In genomic region chr14:99603965-99604765, GRCh38 we compare ENCODE assay signal across 1 cellular context.
TF ChIP-seq lines count a peak whose summit lies in the region.

Gene CCDC85C (minus strand): TSS chr14:99604207. CDS start chr14:99603959, 248 bp downstream.

TF ChIP-seq in HepG2, 621 proteins besides CTCF, POLR2A, EP300 and RAD21 (continued from another document and continues in another):
- TF ChIP-seq ZNF776 (CRISPR knock-in tag; IDR thresholded peaks at IDR 0.05) (no peak), JUN (CRISPR knock-in tag; IDR thresholded peaks at IDR 0.05) (no peak), PPARG (CRISPR knock-in tag; conservative IDR thresholded peaks at IDR 0.05) (no peak), YEATS4 (CRISPR knock-in tag; IDR thresholded peaks at IDR 0.05; ENCODE audit: borderline replicate concordance) (no peak), ZNF557 (CRISPR knock-in tag; IDR thresholded peaks at IDR 0.05) (no peak), NKX3-1 (CRISPR knock-in tag; IDR thresholded peaks at IDR 0.05) (no peak), GATAD2A (CRISPR knock-in tag; IDR thresholded peaks at IDR 0.05) (no peak), ATF1 (CRISPR knock-in tag; IDR thresholded peaks at IDR 0.05) (no peak), GFI1 (CRISPR knock-in tag; IDR thresholded peaks at IDR 0.05; ENCODE audit: borderline replicate concordance) (no peak), GABPB1 (CRISPR knock-in tag; IDR thresholded peaks at IDR 0.05) (peak; percentile 51; the same call in 1 of the 2 replicates), ZSCAN12 (CRISPR knock-in tag; IDR thresholded peaks at IDR 0.05) (no peak), ZNF335 (CRISPR knock-in tag; IDR thresholded peaks at IDR 0.05) (no peak), GTF3A (CRISPR knock-in tag; conservative IDR thresholded peaks at IDR 0.05) (no peak), HNRNPLL (IDR thresholded peaks at IDR 0.05; ENCODE audit: low read depth, low read length, poor library complexity, severe bottlenecking) (peak; percentile 51), ADNP (CRISPR knock-in tag; IDR thresholded peaks at IDR 0.05) (no peak), ELF4 (CRISPR knock-in tag; IDR thresholded peaks at IDR 0.05; ENCODE audit: borderline replicate concordance) (no peak), ZXDC (CRISPR knock-in tag; IDR thresholded peaks at IDR 0.05) (peak; percentile 99), SMAD3 (CRISPR knock-in tag; IDR thresholded peaks at IDR 0.05) (no peak), ZSCAN30 (CRISPR knock-in tag; IDR thresholded peaks at IDR 0.05) (no peak), ZNF160 (CRISPR knock-in tag; IDR thresholded peaks at IDR 0.05) (no peak), NR3C1 (CRISPR knock-in tag; IDR thresholded peaks at IDR 0.05) (no peak), SPEN (CRISPR knock-in tag; IDR thresholded peaks at IDR 0.05; ENCODE audit: low read depth) (peak; percentile 41; the same call in 1 of the 2 replicates), ZFP41 (CRISPR knock-in tag; IDR thresholded peaks at IDR 0.05; ENCODE audit: borderline replicate concordance) (no peak), ZNF569 (CRISPR knock-in tag; IDR thresholded peaks at IDR 0.05; ENCODE audit: borderline replicate concordance) (no peak), HMGA1 (CRISPR knock-in tag; conservative IDR thresholded peaks at IDR 0.05) (no peak), CREBL2 (CRISPR knock-in tag; IDR thresholded peaks at IDR 0.05; ENCODE audit: borderline replicate concordance) (no peak), POGK (CRISPR knock-in tag; conservative IDR thresholded peaks at IDR 0.05) (no peak), ZNF343 (CRISPR knock-in tag; IDR thresholded peaks at IDR 0.05) (no peak), SP5 (CRISPR knock-in tag; IDR thresholded peaks at IDR 0.05; ENCODE audit: borderline replicate concordance, low read depth) (peak; percentile 42; the same call in 1 of the 2 replicates), EHMT2 (IDR thresholded peaks at IDR 0.05; ENCODE audit: borderline replicate concordance, low read depth, low read length) (no peak), KAT2B (IDR thresholded peaks at IDR 0.05; ENCODE audit: borderline replicate concordance, low read depth, low read length) (no peak), ATF2 (CRISPR knock-in tag; IDR thresholded peaks at IDR 0.05) (peak; percentile 44; the same call in 1 of the 2 replicates), ZNF790 (CRISPR knock-in tag; IDR thresholded peaks at IDR 0.05; ENCODE audit: borderline replicate concordance) (no peak), U2AF1 (optimal IDR thresholded peaks at IDR 0.05; ENCODE audit: low read depth, low read length) (no peak), ZNF773 (CRISPR knock-in tag; IDR thresholded peaks at IDR 0.05; ENCODE audit: borderline replicate concordance) (no peak), ZMYM4 (CRISPR knock-in tag; IDR thresholded peaks at IDR 0.05) (peak; percentile 24; the same call in 1 of the 2 replicates), MTERF4 (CRISPR knock-in tag; IDR thresholded peaks at IDR 0.05) (no peak), GZF1 (CRISPR knock-in tag; IDR thresholded peaks at IDR 0.05) (no peak), MYC (CRISPR knock-in tag; IDR thresholded peaks at IDR 0.05; ENCODE audit: borderline replicate concordance) (no peak), ZNF678 (CRISPR knock-in tag; IDR thresholded peaks at IDR 0.05) (no peak), ZNF232 (CRISPR knock-in tag; IDR thresholded peaks at IDR 0.05; ENCODE audit: borderline replicate concordance) (no peak)
- TF ChIP-seq, protein P1, sequence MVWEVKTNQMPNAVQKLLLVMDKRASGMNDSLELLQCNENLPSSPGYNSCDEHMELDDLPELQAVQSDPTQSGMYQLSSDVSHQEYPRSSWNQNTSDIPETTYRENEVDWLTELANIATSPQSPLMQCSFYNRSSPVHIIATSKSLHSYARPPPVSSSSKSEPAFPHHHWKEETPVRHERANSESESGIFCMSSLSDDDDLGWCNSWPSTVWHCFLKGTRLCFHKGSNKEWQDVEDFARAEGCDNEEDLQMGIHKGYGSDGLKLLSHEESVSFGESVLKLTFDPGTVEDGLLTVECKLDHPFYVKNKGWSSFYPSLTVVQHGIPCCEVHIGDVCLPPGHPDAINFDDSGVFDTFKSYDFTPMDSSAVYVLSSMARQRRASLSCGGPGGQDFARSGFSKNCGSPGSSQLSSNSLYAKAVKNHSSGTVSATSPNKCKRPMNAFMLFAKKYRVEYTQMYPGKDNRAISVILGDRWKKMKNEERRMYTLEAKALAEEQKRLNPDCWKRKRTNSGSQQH (CRISPR knock-in tag; IDR thresholded peaks at IDR 0.05; ENCODE audit: low read depth): no peak
- TF ChIP-seq, protein P2, sequence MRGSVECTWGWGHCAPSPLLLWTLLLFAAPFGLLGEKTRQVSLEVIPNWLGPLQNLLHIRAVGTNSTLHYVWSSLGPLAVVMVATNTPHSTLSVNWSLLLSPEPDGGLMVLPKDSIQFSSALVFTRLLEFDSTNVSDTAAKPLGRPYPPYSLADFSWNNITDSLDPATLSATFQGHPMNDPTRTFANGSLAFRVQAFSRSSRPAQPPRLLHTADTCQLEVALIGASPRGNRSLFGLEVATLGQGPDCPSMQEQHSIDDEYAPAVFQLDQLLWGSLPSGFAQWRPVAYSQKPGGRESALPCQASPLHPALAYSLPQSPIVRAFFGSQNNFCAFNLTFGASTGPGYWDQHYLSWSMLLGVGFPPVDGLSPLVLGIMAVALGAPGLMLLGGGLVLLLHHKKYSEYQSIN (CRISPR knock-in tag; IDR thresholded peaks at IDR 0.05; ENCODE audit: borderline replicate concordance): no peak
- TF ChIP-seq, protein P3, sequence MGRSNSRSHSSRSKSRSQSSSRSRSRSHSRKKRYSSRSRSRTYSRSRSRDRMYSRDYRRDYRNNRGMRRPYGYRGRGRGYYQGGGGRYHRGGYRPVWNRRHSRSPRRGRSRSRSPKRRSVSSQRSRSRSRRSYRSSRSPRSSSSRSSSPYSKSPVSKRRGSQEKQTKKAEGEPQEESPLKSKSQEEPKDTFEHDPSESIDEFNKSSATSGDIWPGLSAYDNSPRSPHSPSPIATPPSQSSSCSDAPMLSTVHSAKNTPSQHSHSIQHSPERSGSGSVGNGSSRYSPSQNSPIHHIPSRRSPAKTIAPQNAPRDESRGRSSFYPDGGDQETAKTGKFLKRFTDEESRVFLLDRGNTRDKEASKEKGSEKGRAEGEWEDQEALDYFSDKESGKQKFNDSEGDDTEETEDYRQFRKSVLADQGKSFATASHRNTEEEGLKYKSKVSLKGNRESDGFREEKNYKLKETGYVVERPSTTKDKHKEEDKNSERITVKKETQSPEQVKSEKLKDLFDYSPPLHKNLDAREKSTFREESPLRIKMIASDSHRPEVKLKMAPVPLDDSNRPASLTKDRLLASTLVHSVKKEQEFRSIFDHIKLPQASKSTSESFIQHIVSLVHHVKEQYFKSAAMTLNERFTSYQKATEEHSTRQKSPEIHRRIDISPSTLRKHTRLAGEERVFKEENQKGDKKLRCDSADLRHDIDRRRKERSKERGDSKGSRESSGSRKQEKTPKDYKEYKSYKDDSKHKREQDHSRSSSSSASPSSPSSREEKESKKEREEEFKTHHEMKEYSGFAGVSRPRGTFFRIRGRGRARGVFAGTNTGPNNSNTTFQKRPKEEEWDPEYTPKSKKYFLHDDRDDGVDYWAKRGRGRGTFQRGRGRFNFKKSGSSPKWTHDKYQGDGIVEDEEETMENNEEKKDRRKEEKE (IDR thresholded peaks at IDR 0.05): no peak
- TF ChIP-seq, protein P4, sequence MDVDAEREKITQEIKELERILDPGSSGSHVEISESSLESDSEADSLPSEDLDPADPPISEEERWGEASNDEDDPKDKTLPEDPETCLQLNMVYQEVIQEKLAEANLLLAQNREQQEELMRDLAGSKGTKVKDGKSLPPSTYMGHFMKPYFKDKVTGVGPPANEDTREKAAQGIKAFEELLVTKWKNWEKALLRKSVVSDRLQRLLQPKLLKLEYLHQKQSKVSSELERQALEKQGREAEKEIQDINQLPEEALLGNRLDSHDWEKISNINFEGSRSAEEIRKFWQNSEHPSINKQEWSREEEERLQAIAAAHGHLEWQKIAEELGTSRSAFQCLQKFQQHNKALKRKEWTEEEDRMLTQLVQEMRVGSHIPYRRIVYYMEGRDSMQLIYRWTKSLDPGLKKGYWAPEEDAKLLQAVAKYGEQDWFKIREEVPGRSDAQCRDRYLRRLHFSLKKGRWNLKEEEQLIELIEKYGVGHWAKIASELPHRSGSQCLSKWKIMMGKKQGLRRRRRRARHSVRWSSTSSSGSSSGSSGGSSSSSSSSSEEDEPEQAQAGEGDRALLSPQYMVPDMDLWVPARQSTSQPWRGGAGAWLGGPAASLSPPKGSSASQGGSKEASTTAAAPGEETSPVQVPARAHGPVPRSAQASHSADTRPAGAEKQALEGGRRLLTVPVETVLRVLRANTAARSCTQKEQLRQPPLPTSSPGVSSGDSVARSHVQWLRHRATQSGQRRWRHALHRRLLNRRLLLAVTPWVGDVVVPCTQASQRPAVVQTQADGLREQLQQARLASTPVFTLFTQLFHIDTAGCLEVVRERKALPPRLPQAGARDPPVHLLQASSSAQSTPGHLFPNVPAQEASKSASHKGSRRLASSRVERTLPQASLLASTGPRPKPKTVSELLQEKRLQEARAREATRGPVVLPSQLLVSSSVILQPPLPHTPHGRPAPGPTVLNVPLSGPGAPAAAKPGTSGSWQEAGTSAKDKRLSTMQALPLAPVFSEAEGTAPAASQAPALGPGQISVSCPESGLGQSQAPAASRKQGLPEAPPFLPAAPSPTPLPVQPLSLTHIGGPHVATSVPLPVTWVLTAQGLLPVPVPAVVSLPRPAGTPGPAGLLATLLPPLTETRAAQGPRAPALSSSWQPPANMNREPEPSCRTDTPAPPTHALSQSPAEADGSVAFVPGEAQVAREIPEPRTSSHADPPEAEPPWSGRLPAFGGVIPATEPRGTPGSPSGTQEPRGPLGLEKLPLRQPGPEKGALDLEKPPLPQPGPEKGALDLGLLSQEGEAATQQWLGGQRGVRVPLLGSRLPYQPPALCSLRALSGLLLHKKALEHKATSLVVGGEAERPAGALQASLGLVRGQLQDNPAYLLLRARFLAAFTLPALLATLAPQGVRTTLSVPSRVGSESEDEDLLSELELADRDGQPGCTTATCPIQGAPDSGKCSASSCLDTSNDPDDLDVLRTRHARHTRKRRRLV (CRISPR knock-in tag; IDR thresholded peaks at IDR 0.05): no peak
- TF ChIP-seq, protein P5, sequence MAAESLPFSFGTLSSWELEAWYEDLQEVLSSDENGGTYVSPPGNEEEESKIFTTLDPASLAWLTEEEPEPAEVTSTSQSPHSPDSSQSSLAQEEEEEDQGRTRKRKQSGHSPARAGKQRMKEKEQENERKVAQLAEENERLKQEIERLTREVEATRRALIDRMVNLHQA (CRISPR knock-in tag; IDR thresholded peaks at IDR 0.05): no peak
- TF ChIP-seq, protein P6, sequence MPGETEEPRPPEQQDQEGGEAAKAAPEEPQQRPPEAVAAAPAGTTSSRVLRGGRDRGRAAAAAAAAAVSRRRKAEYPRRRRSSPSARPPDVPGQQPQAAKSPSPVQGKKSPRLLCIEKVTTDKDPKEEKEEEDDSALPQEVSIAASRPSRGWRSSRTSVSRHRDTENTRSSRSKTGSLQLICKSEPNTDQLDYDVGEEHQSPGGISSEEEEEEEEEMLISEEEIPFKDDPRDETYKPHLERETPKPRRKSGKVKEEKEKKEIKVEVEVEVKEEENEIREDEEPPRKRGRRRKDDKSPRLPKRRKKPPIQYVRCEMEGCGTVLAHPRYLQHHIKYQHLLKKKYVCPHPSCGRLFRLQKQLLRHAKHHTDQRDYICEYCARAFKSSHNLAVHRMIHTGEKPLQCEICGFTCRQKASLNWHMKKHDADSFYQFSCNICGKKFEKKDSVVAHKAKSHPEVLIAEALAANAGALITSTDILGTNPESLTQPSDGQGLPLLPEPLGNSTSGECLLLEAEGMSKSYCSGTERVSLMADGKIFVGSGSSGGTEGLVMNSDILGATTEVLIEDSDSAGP (CRISPR knock-in tag; IDR thresholded peaks at IDR 0.05; ENCODE audit: borderline replicate concordance): peak; percentile 99
